Comparison of ENCODE assay signal across 17 cellular contexts in genomic region chr19:10283301-10283733, GRCh38. TPM values are rescaled to one million over a fixed set of nuclear protein-coding genes. Genes with fewer than 3 reads are reported as not detected.
"Had no signal": no experiment of that assay in that cellular context is flagged by ENCODE, and none has a peak within 500 bp of the region (broad histone marks: within the 10 kb centered on the region; RNA-seq: fewer than 3 reads in every experiment).

No MANE protein-coding gene starts in this region.

- H3K9me3 ChIP-seq: left ventricle myocardium inferior, stomach, thoracic aorta had no signal

- ATAC-seq: activated T-cell treated with anti-CD3 and anti-CD28 coated beads, Interleukin-2, amount 50 U/mL, for 72 hours had no signal

- H3K27ac ChIP-seq: brain microvascular endothelial cell, left ventricle myocardium inferior, stomach, thoracic aorta, VCaP had no signal

- H3K4me3 ChIP-seq: left ventricle myocardium inferior, stomach, thoracic aorta had no signal

- H3K27me3 ChIP-seq: brain microvascular endothelial cell had no signal

- DNase-seq: activated CD4-positive, alpha-beta memory T cell treated with anti-CD3 and anti-CD28 coated beads, Interleukin-2, amount 10 ng/mL, durations not matched to agents 7 days and 5 days; activated gamma-delta T cell treated with Interleukin-2 at 50 U/mL for 16 hours; activated naive CD8-positive, alpha-beta T cell treated with anti-CD3 and anti-CD28 coated beads for 36 hours; activated T-cell treated with anti-CD3 and anti-CD28 coated beads, Interleukin-2, amount 50 U/mL, for 72 hours; brain microvascular endothelial cell; dermis blood vessel endothelial cell; endodermal cell; head of caudate nucleus; left ventricle myocardium inferior; retina; stimulated activated CD4-positive, alpha-beta T cell treated with anti-CD3 and anti-CD28 coated beads, Interleukin-4, amount 100 ng/mL, for 1 hour; stomach; T-helper 9 cell had no signal

RNA-seq across cellular contexts. Expression of gene ICAM4, which starts 3.4 kb away (rescaled TPM):
- total RNA-seq: cerebellum, neural crest cell had no signal

RNA-seq across cellular contexts. Expression of gene ICAM5, which starts 6.4 kb away (rescaled TPM):
- total RNA-seq: neural crest cell had no signal
